In genomic region chr1:56586502-56586901, GRCh38 we compare ENCODE assay signal across 31 cellular contexts. TPM values are rescaled to one million over a fixed set of nuclear protein-coding genes. Genes with fewer than 3 reads are reported as not detected.
"Had no signal": no experiment of that assay in that cellular context is flagged by ENCODE, and none has a peak within 500 bp of the region (broad histone marks: within the 10 kb centered on the region; RNA-seq: fewer than 3 reads in every experiment).

No MANE protein-coding gene starts in this region.

- H3K4me1 ChIP-seq: SJSA1 had no signal

- H3K9me3 ChIP-seq: MG63, SJSA1 had no signal

- DNase-seq: activated B cell treated with CpG ODN at 0.5 μM for 24 hours; activated CD4-positive, alpha-beta T cell treated with anti-CD3 and anti-CD28 coated beads for 1 hour; activated CD4-positive, alpha-beta T cell treated with anti-CD3 and anti-CD28 coated beads for 48 hours; activated CD8-positive, alpha-beta T cell treated with anti-CD3 and anti-CD28 coated beads for 36 hours; activated effector memory CD4-positive, alpha-beta T cell treated with anti-CD3 and anti-CD28 coated beads, Interleukin-2, amount 50 U/mL, for 16 hours; activated naive CD4-positive, alpha-beta T cell; activated naive CD4-positive, alpha-beta T cell treated with anti-CD3 and anti-CD28 coated beads, Interleukin-2, amount 50 U/mL, for 16 hours; activated naive CD8-positive, alpha-beta T cell treated with anti-CD3 and anti-CD28 coated beads for 36 hours; activated T-cell treated with anti-CD3 and anti-CD28 coated beads, Interleukin-2, amount 50 U/mL, for 1 hour; activated T-cell treated with anti-CD3 and anti-CD28 coated beads, Interleukin-2, amount 50 U/mL, for 72 hours; amniotic stem cell; aorta; brain microvascular endothelial cell; central memory CD4-positive, alpha-beta T cell; KBM-7; MG63; MV-4-11; NCI-H1092; NCI-H1436 treated with DMSO at 0.1 percent for 48 hours; NCI-H1694 treated with DMSO at 0.1 percent for 48 hours; NCI-H2029; NCI-H345; NCI-H774; RPMI8226; SHP77 treated with DMSO at 0.1 percent for 48 hours; T-cell; T-helper 17 cell had no signal

- H3K27ac ChIP-seq: brain microvascular endothelial cell, SJSA1, VCaP had no signal

- H3K36me3 ChIP-seq: brain microvascular endothelial cell, MG63, SJSA1 had no signal

- H3K4me3 ChIP-seq: MG63, SJSA1 had no signal

- H3K27me3 ChIP-seq: brain microvascular endothelial cell, MG63, SJSA1 had no signal

RNA-seq across cellular contexts. Expression of gene PLPP3, which starts 7.1 kb away (rescaled TPM):
- total RNA-seq: activated CD8-positive, alpha-beta memory T cell treated with anti-CD3 and anti-CD28 coated beads for 36 hours; activated CD8-positive, alpha-beta T cell treated with anti-CD3 and anti-CD28 coated beads for 36 hours; activated naive CD8-positive, alpha-beta T cell treated with anti-CD3 and anti-CD28 coated beads for 36 hours; activated T-cell treated with anti-CD3 and anti-CD28 coated beads, Interleukin-2, amount 50 U/mL, for 72 hours; activated T-helper 17 cell treated with anti-CD3 and anti-CD28 coated beads, Interleukin-2, amount 50 U/mL, for 72 hours had no signal

RNA-seq across cellular contexts. Expression of gene PRKAA2, which starts 58.6 kb away (rescaled TPM):
- total RNA-seq: activated B cell treated with CpG ODN at 0.5 μM for 24 hours; activated CD8-positive, alpha-beta memory T cell treated with anti-CD3 and anti-CD28 coated beads for 36 hours; activated CD8-positive, alpha-beta T cell treated with anti-CD3 and anti-CD28 coated beads for 36 hours; activated T-cell treated with anti-CD3 and anti-CD28 coated beads, Interleukin-2, amount 50 U/mL, for 72 hours; T-helper 17 cell had no signal
